8 cellular contexts compared by ENCODE assay signal in the genomic region with DNA sequence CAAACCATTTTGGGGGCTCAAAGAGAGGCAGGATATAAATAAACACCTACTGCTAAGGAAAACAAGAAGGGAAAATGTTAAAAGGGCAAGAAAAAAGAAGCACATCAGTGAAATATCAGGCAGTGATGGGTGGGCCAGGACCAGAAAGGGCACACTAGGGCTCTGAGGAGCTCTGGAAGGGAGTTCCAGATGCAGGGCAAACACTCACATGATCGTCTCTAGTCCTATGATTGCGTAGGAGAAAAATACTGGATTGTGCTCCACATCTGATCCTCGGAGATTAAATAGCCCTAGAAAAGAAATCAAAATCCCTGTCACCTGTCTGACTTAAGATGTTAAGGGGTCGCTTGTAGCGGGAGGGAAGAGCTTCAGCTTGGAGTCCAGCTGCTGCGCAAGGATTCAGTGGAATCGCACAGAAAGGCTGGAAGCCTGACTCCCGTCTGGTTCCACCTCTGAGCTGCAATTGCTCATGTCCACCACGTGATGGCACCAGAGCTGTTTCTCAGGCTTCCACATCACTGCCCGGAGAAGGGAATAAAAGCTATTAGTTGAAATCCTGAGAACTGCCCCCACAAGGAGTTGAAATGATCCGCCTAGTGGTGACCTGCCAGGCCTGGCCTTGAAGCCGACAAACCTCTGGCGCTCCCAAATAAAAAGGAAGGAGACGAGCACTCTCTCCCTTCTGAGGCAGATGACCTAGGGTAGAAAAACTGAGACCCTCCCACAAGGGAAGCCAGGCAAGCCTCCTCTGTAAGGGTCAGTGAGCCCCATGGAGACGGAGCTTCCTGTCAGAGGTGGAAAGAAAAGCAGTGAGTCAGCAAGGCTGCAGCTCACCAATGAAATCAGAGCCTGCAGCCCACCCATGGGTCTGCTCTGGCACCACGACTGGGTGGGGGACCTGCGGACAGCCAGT. TPM values are rescaled to one million over a fixed set of nuclear protein-coding genes. Genes with fewer than 3 reads are reported as not detected.
DNase-seq lines count a peak whose midpoint lies in the region; ATAC-seq and TF ChIP-seq lines count a peak whose summit lies in the region.

No MANE protein-coding gene starts in this region.

- H3K4me1 ChIP-seq in HCT116 (ENCODE audit: control insufficient read depth in 1 of 2, insufficient read depth in 2 of 2, low read length in 2 of 2): peaks cover 7 to 8% of the 10 kb centered on the region in 2 experiments
- peaks cover 44% of the 10 kb centered on the region for H3K4me1 ChIP-seq in left ventricle myocardium inferior
- peaks cover 17% of the 10 kb centered on the region for H3K4me1 ChIP-seq in psoas muscle
- no peaks in the 10 kb centered on the region for H3K4me1 ChIP-seq in aorta (ENCODE audit: control insufficient read depth in 1 of 2, insufficient read depth in 2 of 2, low read length in 2 of 2)

- TF ChIP-seq POLR2A in HCT116 (IDR thresholded peaks at IDR 0.05; ENCODE audit: borderline replicate concordance, extremely low read depth, insufficient read depth, insufficient read length): no peak

- no peak overlapping the region for H3K9ac ChIP-seq in HCT116 (ENCODE audit: low read length)

- H3K79me2 ChIP-seq in HCT116 (ENCODE audit: insufficient read depth, low read length): no peaks in the 10 kb centered on the region

- DNase-seq in GM04504 (ENCODE audit: low read depth) (peak; percentile 76), HCT116 (ENCODE audit: low read depth, low spot score) (peak; percentile 88), NAMALWA (ENCODE audit: low spot score) (peak; percentile 88), SW 1271 (lab: John Stamatoyannopoulos, UW) (peak; percentile 42 to 78), amniotic stem cell (lab: John Stamatoyannopoulos, UW) (peak; percentile 68), left ventricle myocardium inferior (peak; percentile 65), psoas muscle (peak; percentile 66 to 77), aorta (peak; percentile 71 to 82)

- 22 to 33% (median 27%) methylated on average over 17 of the region's 17 CpGs for WGBS in psoas muscle, 3 donors
- 9 to 11% methylated on average over 17 of the region's 17 CpGs for WGBS in aorta, 2 donors

- H3K27ac ChIP-seq in HCT116 (ENCODE audit: low read depth, low read length): peak overlapping the region; percentile 50
- H3K27ac ChIP-seq in left ventricle myocardium inferior (replicated peaks): peak overlapping the region; percentile 71
- peak overlapping the region; percentile 38 for H3K27ac ChIP-seq in psoas muscle
- H3K27ac ChIP-seq in aorta (ENCODE audit: low read depth in 1 of 2, low read length in 2 of 2): peak overlapping the region in 1 of 2 donors; percentile 0

- no peaks in the 10 kb centered on the region for H3K9me2 ChIP-seq in HCT116 (ENCODE audit: insufficient read depth)

- no peaks in the 10 kb centered on the region for H3K27me3 ChIP-seq in HCT116 (ENCODE audit: insufficient read depth, low read length)
- no peaks in the 10 kb centered on the region for H3K27me3 ChIP-seq in left ventricle myocardium inferior (ENCODE audit: low read depth)
- H3K27me3 ChIP-seq in psoas muscle (ENCODE audit: insufficient read depth in 3 of 3, low read length in 2 of 3): no peaks in the 10 kb centered on the region
- no peaks in the 10 kb centered on the region for H3K27me3 ChIP-seq in aorta (ENCODE audit: control insufficient read depth in 1 of 2, insufficient read depth in 2 of 2, low read length in 1 of 2)

- POLR2A ChIA-PET in HCT116 (lab: Charles Lee): no interaction called here

- TF ChIP-seq CTCF in HCT116 (IDR thresholded peaks at IDR 0.05 in 2 of 3, conservative IDR thresholded peaks at IDR 0.05 in 1 of 3; ENCODE audit: borderline replicate concordance in 1 of 3, insufficient read depth in 1 of 3, low read depth in 2 of 3, low read length in 2 of 3): peak; percentile 98 to 100 (median 99)
- TF ChIP-seq CTCF in left ventricle myocardium inferior (IDR thresholded peaks at IDR 0.05; ENCODE audit: borderline replicate concordance): peak; percentile 100
- TF ChIP-seq CTCF in psoas muscle (IDR thresholded peaks at IDR 0.05): peak; percentile 96

- H3K36me3 ChIP-seq in HCT116 (ENCODE audit: control insufficient read depth in 1 of 2, insufficient read depth in 2 of 2, low read length in 2 of 2) (peaks cover 26 to 45% of the 10 kb centered on the region in 2 experiments; a peak in 3 of 4 replicates), left ventricle myocardium inferior (peaks cover 59% of the 10 kb centered on the region), psoas muscle (ENCODE audit: insufficient read depth in 1 of 2, low read depth in 1 of 2) (peaks cover 11 to 67% of the 10 kb centered on the region in 2 donors), aorta (ENCODE audit: control insufficient read depth in 1 of 2, insufficient read depth in 2 of 2, low read length in 1 of 2) (peaks cover 4 to 9% of the 10 kb centered on the region in 2 donors)

- no TSS peak for BruUV-seq in HCT116 (replicated peaks; lab: Mats Ljungman, UMichigan)

- TF ChIP-seq RAD21 in HCT116 (IDR thresholded peaks at IDR 0.05; ENCODE audit: low read depth): peak; percentile 97

- 0 out of 2 replicates have a peak, but pooled peaks cover 4% of the 10 kb centered on the region for H4K20me1 ChIP-seq in HCT116 (ENCODE audit: insufficient read depth)

- RAD21 ChIA-PET in HCT116 (lab: Charles Lee; ENCODE audit: low non-redundant PET in 1 of 2, low total read pairs in 2 of 2, uncharacterized antibody in 2 of 2, unreplicated experiment in 2 of 2): interaction anchor here (0.6 to 1.2 kb wide), 6 partner anchors 30 to 341 kb away, joined by 3 to 9 read pairs (median 4); no protein-coding TSS in a partner anchor

- ATAC-seq in HCT116 (peak; percentile 94), psoas muscle (peak; percentile 71 to 91 (median 76)), aorta (ENCODE audit: low FRiP score) (peak; percentile 94)

- CTCF ChIA-PET in HCT116 (lab: Charles Lee): interaction anchor here (0.6 to 1.6 kb wide), 55 partner anchors 9 to 422 kb away, joined by 3 to 28 read pairs (median 4); partner anchors contain the start of gene XPNPEP1

- H3K4me2 ChIP-seq in HCT116 (ENCODE audit: low read length): peak overlapping the region; percentile 37

- intact Hi-C loops in HCT116 (cut with micrococcal nuclease) (loop anchor here (1.0 to 2.0 kb wide), 5 partner anchors 125 to 395 kb away; no protein-coding TSS in a partner anchor), left ventricle myocardium inferior (cut with micrococcal nuclease) (loop anchor here (10.0 kb wide), 2 partner anchors 241 to 391 kb away; no protein-coding TSS in a partner anchor), psoas muscle (cut with DNase I) (loop anchor here (5.0 to 10.0 kb wide), 5 partner anchors 123 to 391 kb away; partner anchors contain the start of genes ADD3 (in 1 of the 2) and MXI1 (in 1 of the 2)), aorta (cut with DNase I) (loop anchor here (5.0 to 10.0 kb wide), 5 partner anchors 38 to 401 kb away; partner anchors contain the start of gene XPNPEP1 (in 1 of the 2))

- no peaks in the 10 kb centered on the region for H3K9me3 ChIP-seq in HCT116 (ENCODE audit: control insufficient read depth in 1 of 2, insufficient read depth in 1 of 2, low read depth in 1 of 2, low read length in 2 of 2)
- no peaks in the 10 kb centered on the region for H3K9me3 ChIP-seq in left ventricle myocardium inferior (replicated peaks)
- no peaks in the 10 kb centered on the region for H3K9me3 ChIP-seq in psoas muscle
- H3K9me3 ChIP-seq in aorta (ENCODE audit: control insufficient read depth, low read length): no peaks in the 10 kb centered on the region

- no peak overlapping the region for H2AFZ ChIP-seq in HCT116 (ENCODE audit: low read depth, low read length, poor library complexity, severe bottlenecking)

- H3K4me3 ChIP-seq in HCT116 (replicated peaks in 1 of 2; ENCODE audit: low read depth in 1 of 2, low read length in 2 of 2) (no peak overlapping the region), left ventricle myocardium inferior (peak overlapping the region; percentile 31), psoas muscle (no peak overlapping the region), aorta (ENCODE audit: low read length in 2 of 2) (no peak overlapping the region)

TF ChIP-seq in HCT116, 20 proteins besides CTCF, POLR2A, EP300 and RAD21:
- TF ChIP-seq EGR1 (IDR thresholded peaks at IDR 0.05; ENCODE audit: low read depth) (no peak), FOSL1 (IDR thresholded peaks at IDR 0.05; ENCODE audit: low read depth) (no peak), YY1 (IDR thresholded peaks at IDR 0.05; ENCODE audit: extremely low read depth, insufficient replicate concordance, low read depth, low read length) (peak; percentile 32), JUND (IDR thresholded peaks at IDR 0.05) (no peak), ELF1 (IDR thresholded peaks at IDR 0.05; ENCODE audit: borderline replicate concordance, low read depth) (no peak)

RNA-seq across cellular contexts. Expression of gene XPNPEP1, which starts 39.2 kb away (rescaled TPM):
- 87.3 TPM for total RNA-seq in HCT116 (2021; ENCODE audit: unreplicated experiment)
- polyA plus RNA-seq in HCT116 (2012): 92.4 and 111 TPM in 2 replicates
- total RNA-seq in left ventricle myocardium inferior: 35.7 TPM
- total RNA-seq in psoas muscle: 10 to 100 TPM; 34.9 to 62.3 (median 43.8) TPM
- 10 to 100 TPM; 22.6 to 37.3 (median 29.1) TPM for polyA plus RNA-seq in psoas muscle
- 10 to 100 TPM; 47.5 to 68.9 TPM for total RNA-seq in aorta
- 10 to 100 TPM; 28.4 to 38.9 TPM for polyA plus RNA-seq in aorta
